8 cellular contexts compared by ENCODE assay signal in the genomic region with DNA sequence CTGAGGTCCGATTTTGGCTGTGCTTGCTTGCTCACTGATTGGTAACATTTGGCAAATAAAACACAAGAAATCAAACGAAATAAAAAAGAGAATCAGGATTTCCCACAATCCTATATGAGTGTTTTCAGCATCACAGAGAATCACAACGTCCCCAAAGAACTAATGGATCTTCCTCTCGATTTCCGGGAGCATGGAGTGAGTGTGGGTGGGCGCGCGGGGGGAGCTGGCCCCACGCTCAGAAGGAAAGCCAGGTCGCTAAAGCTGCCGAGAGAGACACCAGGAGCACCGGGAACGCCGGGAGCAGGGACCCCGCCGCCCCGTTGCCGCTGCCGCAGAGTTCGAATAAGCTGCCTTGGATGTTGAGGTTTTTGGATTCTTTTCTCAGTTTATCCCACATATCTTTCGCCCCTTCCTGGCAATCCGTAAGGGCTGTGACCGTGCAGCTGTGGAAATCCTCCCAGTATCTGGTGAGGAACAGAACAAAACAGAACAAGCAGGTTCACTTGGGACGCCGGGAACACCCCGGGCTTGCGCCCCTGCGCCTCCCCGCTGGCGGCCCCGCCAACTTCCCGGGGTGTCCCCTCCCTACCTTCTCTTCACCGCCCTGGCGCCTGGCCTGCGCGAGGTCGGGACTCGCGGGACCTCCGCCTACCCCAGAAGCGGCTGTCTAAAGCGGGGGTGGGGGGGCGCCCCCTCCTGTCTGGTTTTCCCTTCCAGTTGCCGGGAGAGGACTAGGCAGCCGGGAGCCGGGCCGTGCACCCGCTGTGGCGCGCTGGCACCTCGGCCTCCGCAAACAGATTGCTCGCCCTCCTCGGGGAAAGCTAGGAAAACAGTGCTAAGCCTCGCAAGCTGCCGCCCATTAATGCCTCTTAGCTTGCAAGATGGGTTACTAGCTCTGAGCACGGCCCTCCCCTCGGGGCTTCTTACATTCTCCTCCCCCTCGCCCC. TPM values are rescaled to one million over a fixed set of nuclear protein-coding genes. Genes with fewer than 3 reads are reported as not detected.
DNase-seq lines count a peak whose midpoint lies in the region; ATAC-seq and TF ChIP-seq lines count a peak whose summit lies in the region.

No MANE protein-coding gene starts in this region.

- peaks cover 86% of the 10 kb centered on the region for H3K27me3 Mint-ChIP-seq in T-helper 17 cell
- peaks cover 35% of the 10 kb centered on the region for H3K27me3 Mint-ChIP-seq in glutamatergic neuron (ENCODE audit: unreplicated experiment)
- H3K27me3 Mint-ChIP-seq in progenitor cell of endocrine pancreas, result peaks cover 96% of the 10 kb centered on the region

- no peak for TF ChIP-seq CTCF in glutamatergic neuron (IDR thresholded peaks at IDR 0.05; ENCODE audit: partially characterized antibody, unreplicated experiment)
- no peak for TF ChIP-seq CTCF in progenitor cell of endocrine pancreas (IDR thresholded peaks at IDR 0.05; ENCODE audit: unreplicated experiment)

- H3K9me3 Mint-ChIP-seq in glutamatergic neuron (ENCODE audit: unreplicated experiment) (peaks cover 43% of the 10 kb centered on the region), progenitor cell of endocrine pancreas (ENCODE audit: low read depth) (no peaks in the 10 kb centered on the region)

- H3K9me3 ChIP-seq in T-helper 17 cell (ENCODE audit: control insufficient read depth, low read length, poor library complexity, severe bottlenecking), result peaks cover 11% of the 10 kb centered on the region

- DNase-seq in DMS 273 (lab: John Stamatoyannopoulos, UW; ENCODE audit: unreplicated experiment), result peak; percentile 75
- DNase-seq in T-helper 17 cell, result no peak
- peak; percentile 88 for DNase-seq in glutamatergic neuron
- no peak for DNase-seq in progenitor cell of endocrine pancreas (ENCODE audit: low spot score, unreplicated experiment)
- no peak for DNase-seq in activated effector memory CD4-positive, alpha-beta T cell treated with anti-CD3 and anti-CD28 coated beads, Interleukin-2, amount 50 U/mL, for 16 hours
- DNase-seq in T1000 (lab: John Stamatoyannopoulos, UW), result no peak
- no peak for DNase-seq in middle frontal gyrus (ENCODE audit: extremely low spot score, low spot score)

- H3K4me3 Mint-ChIP-seq in T-helper 17 cell, result peak overlapping the region; percentile 80
- peak overlapping the region; percentile 86 for H3K4me3 Mint-ChIP-seq in glutamatergic neuron (ENCODE audit: unreplicated experiment)
- H3K4me3 Mint-ChIP-seq in progenitor cell of endocrine pancreas (ENCODE audit: low read depth), result no peak overlapping the region

- ATAC-seq in T-helper 17 cell (no peak), GM19395 (IDR thresholded peaks at IDR 0.05; ENCODE audit: unreplicated experiment) (no peak)

- H3K4me1 Mint-ChIP-seq in T-helper 17 cell (peaks cover 53% of the 10 kb centered on the region), glutamatergic neuron (ENCODE audit: low read depth, unreplicated experiment) (peaks cover 28% of the 10 kb centered on the region), progenitor cell of endocrine pancreas (ENCODE audit: low read depth) (peaks cover 21% of the 10 kb centered on the region)

- no peak overlapping the region for H3K27ac Mint-ChIP-seq in T-helper 17 cell
- H3K27ac Mint-ChIP-seq in glutamatergic neuron (ENCODE audit: unreplicated experiment), result peak overlapping the region; percentile 90
- H3K27ac Mint-ChIP-seq in progenitor cell of endocrine pancreas, result peak overlapping the region; percentile 35

- H3K36me3 Mint-ChIP-seq in T-helper 17 cell (ENCODE audit: low read depth) (peaks cover 15% of the 10 kb centered on the region), glutamatergic neuron (ENCODE audit: unreplicated experiment) (peaks cover 13% of the 10 kb centered on the region), progenitor cell of endocrine pancreas (ENCODE audit: insufficient read depth) (no peaks in the 10 kb centered on the region)

RNA-seq across cellular contexts. Expression of a gene that starts 7.7 kb away (rescaled TPM):
- total RNA-seq in T-helper 17 cell (under 1 TPM in 1 of 2 donors, not detected in 1; 0.31 TPM), glutamatergic neuron (ENCODE audit: unreplicated experiment) (48.5 TPM), progenitor cell of endocrine pancreas (not detected in 2 replicates)

Comparison
In these comparisons a context has a peak if more than half of its experiments do, and no peak if none do; other contexts are left out.
1. DNase-seq: peak in DMS 273 (single experiment) and glutamatergic neuron (single experiment); none in T-helper 17 cell (0 of 3), progenitor cell of endocrine pancreas (single experiment), activated effector memory CD4-positive, alpha-beta T cell treated with anti-CD3 and anti-CD28 coated beads, Interleukin-2, amount 50 U/mL, for 16 hours (single experiment), T1000 (single experiment) and middle frontal gyrus (single experiment).
2. RNA of a gene that starts 7.7 kb away (total RNA-seq): 48.5 TPM in glutamatergic neuron (single experiment); 0.31 TPM in T-helper 17 cell and not detected in progenitor cell of endocrine pancreas; every median in the first group is over 10 times any median in the second.